In genomic region chr1:39269791-39270342, GRCh38 we compare ENCODE assay signal across 8 cellular contexts.
A peak's percentile ranks its signal among the peaks of the same experiment; 100 is the strongest.
DNase-seq lines count a peak whose midpoint lies in the region; ATAC-seq and TF ChIP-seq lines count a peak whose summit lies in the region.

No MANE protein-coding gene starts in this region.

- intact Hi-C loops in posterior vena cava (cut with DNase I): no loop called here

- H3K4me3 Mint-ChIP-seq in T-helper 2 cell treated with Interferon-gamma antibody and Interleukin-4, amounts not matched to agents 5 μg/mL and 100 μg/mL, for 36 hours: peak overlapping the region; percentile 2

- peaks cover 64% of the 10 kb centered on the region for H3K4me1 Mint-ChIP-seq in T-helper 2 cell treated with Interferon-gamma antibody and Interleukin-4, amounts not matched to agents 5 μg/mL and 100 μg/mL, for 36 hours (ENCODE audit: low read depth)

- peak overlapping the region; percentile 45 for H3K27ac Mint-ChIP-seq in T-helper 2 cell treated with Interferon-gamma antibody and Interleukin-4, amounts not matched to agents 5 μg/mL and 100 μg/mL, for 36 hours

- peak; percentile 46 for DNase-seq in AG09309 (ENCODE audit: low read depth)
- DNase-seq in T-helper 2 cell treated with Interferon-gamma antibody and Interleukin-4, amounts not matched to agents 5 μg/mL and 100 μg/mL, for 36 hours (ENCODE audit: low spot score): peak; percentile 29
- DNase-seq in globus pallidus (ENCODE audit: low spot score): peak; percentile 35
- DNase-seq in posterior vena cava (ENCODE audit: low spot score): no peak
- DNase-seq in ecto neural progenitor cell (ENCODE audit: low spot score): no peak

- TF ChIP-seq CTCF in AG09309 (IDR thresholded peaks at IDR 0.05; ENCODE audit: control insufficient read depth, insufficient read depth, low read depth, low read length, missing control alignments): no peak

- peak overlapping the region; percentile 6 to 80 for H3K9ac ChIP-seq in stomach smooth muscle (ENCODE audit: low read length in 2 of 2)

- no peaks in the 10 kb centered on the region for H3K9me3 ChIP-seq in stomach smooth muscle (ENCODE audit: control insufficient read depth in 2 of 2, low read length in 2 of 2)

- peak overlapping the region; percentile 84 for H3K27ac ChIP-seq in stomach smooth muscle (ENCODE audit: low read length)

- H3K27me3 ChIP-seq in stomach smooth muscle (ENCODE audit: control insufficient read depth in 1 of 2, insufficient read depth in 2 of 2, low read length in 2 of 2): no peaks in the 10 kb centered on the region

- H3K4me3 ChIP-seq in AG09309 (ENCODE audit: control insufficient read depth, low read depth, low read length) (peak overlapping the region; percentile 26), stomach smooth muscle (ENCODE audit: low read length in 2 of 2) (peak overlapping the region; percentile 69 to 76)

- no peaks in the 10 kb centered on the region for H3K36me3 ChIP-seq in stomach smooth muscle (ENCODE audit: control insufficient read depth in 2 of 2, insufficient read depth in 2 of 2, low read length in 2 of 2)

- no peaks in the 10 kb centered on the region for H3K9me3 Mint-ChIP-seq in T-helper 2 cell treated with Interferon-gamma antibody and Interleukin-4, amounts not matched to agents 5 μg/mL and 100 μg/mL, for 36 hours

- H3K36me3 Mint-ChIP-seq in T-helper 2 cell treated with Interferon-gamma antibody and Interleukin-4, amounts not matched to agents 5 μg/mL and 100 μg/mL, for 36 hours (ENCODE audit: low read depth): peaks cover 34% of the 10 kb centered on the region

- ATAC-seq in GM18858 (IDR thresholded peaks at IDR 0.05; ENCODE audit: unreplicated experiment) (peak; percentile 68), HG03095 (IDR thresholded peaks at IDR 0.05; ENCODE audit: unreplicated experiment) (peak; percentile 42)

- H3K27me3 Mint-ChIP-seq in T-helper 2 cell treated with Interferon-gamma antibody and Interleukin-4, amounts not matched to agents 5 μg/mL and 100 μg/mL, for 36 hours (ENCODE audit: low read depth): no peaks in the 10 kb centered on the region

- H3K4me1 ChIP-seq in stomach smooth muscle (ENCODE audit: control insufficient read depth, insufficient read depth, low read length): peaks cover 52% of the 10 kb centered on the region

Comparison
In these comparisons a context has a peak if more than half of its experiments do, and no peak if none do; other contexts are left out.
1. DNase-seq: peak in AG09309 (single experiment), T-helper 2 cell treated with Interferon-gamma antibody and Interleukin-4, amounts not matched to agents 5 μg/mL and 100 μg/mL, for 36 hours (single experiment) and globus pallidus (single experiment); none in posterior vena cava (single experiment) and ecto neural progenitor cell (single experiment).